Comparison of ENCODE assay signal across 14 cellular contexts in genomic region chr3:143480306-143480852, GRCh38.
DNase-seq lines count a peak whose midpoint lies in the region; ATAC-seq and TF ChIP-seq lines count a peak whose summit lies in the region.
"Had no signal": no experiment of that assay in that cellular context is flagged by ENCODE, and none has a peak within 500 bp of the region (broad histone marks: within the 10 kb centered on the region; RNA-seq: fewer than 3 reads in every experiment).

No MANE protein-coding gene starts in this region.

- DNase-seq in HCEC 1CT (peak; percentile 87), cardiac fibroblast (ENCODE audit: low read depth in 2 of 2) (peak; percentile 21 to 75), kidney glomerular epithelial cell (lab: John Stamatoyannopoulos, UW) (peak; percentile 97), stromal cell of bone marrow (ENCODE audit: low read depth) (peak; percentile 67), NCI-H774 (lab: John Stamatoyannopoulos, UW) (no peak), iPS-NIHi11 (ENCODE audit: low spot score) (no peak)
- DNase-seq: activated CD4-positive, alpha-beta T cell treated with anti-CD3 and anti-CD28 coated beads for 48 hours; activated T-cell treated with anti-CD3 and anti-CD28 coated beads, Interleukin-2, amount 50 U/mL, for 1 hour; adrenal gland; MV-4-11; NCI-H2171 treated with DMSO at 0.1 percent for 48 hours; Right ventricle myocardium superior had no signal

- no peak overlapping the region for H3K4me3 ChIP-seq in cardiac fibroblast (replicated peaks in 1 of 2; ENCODE audit: low read depth in 2 of 2, low read length in 2 of 2)
- H3K4me3 ChIP-seq: adrenal gland, prostate gland had no signal

- ATAC-seq in HG03520 (IDR thresholded peaks at IDR 0.05; ENCODE audit: unreplicated experiment): no peak

- no peak for TF ChIP-seq CTCF in cardiac fibroblast (IDR thresholded peaks at IDR 0.05; ENCODE audit: low read depth, low read length)

Comparison
In these comparisons a context has a peak if more than half of its experiments do, and no peak if none do; other contexts are left out.
1. DNase-seq: peak in HCEC 1CT (single experiment), cardiac fibroblast (2 of 2), kidney glomerular epithelial cell (single experiment) and stromal cell of bone marrow (single experiment); none in NCI-H774 (single experiment) and iPS-NIHi11 (single experiment).